Comparison of ENCODE assay signal across 13 cellular contexts in genomic region chr10:4902571-4903011, GRCh38.
DNase-seq lines count a peak whose midpoint lies in the region; ATAC-seq and TF ChIP-seq lines count a peak whose summit lies in the region.
"Had no signal": no experiment of that assay in that cellular context is flagged by ENCODE, and none has a peak within 500 bp of the region (broad histone marks: within the 10 kb centered on the region; RNA-seq: fewer than 3 reads in every experiment).

No MANE protein-coding gene starts in this region.

- H3K27me3 Mint-ChIP-seq in activated naive CD8-positive, alpha-beta T cell: no peaks in the 10 kb centered on the region
- H3K27me3 Mint-ChIP-seq in activated naive CD8-positive, alpha-beta T cell treated with anti-CD3 and anti-CD28 coated beads, Interleukin-2, amount 50 U/mL, for 24 hours: peaks cover 7% of the 10 kb centered on the region
- no peaks in the 10 kb centered on the region for H3K27me3 Mint-ChIP-seq in activated T-helper 2 cell treated with anti-CD3 and anti-CD28 coated beads, Interferon-gamma antibody, Interleukin-2, Interleukin-4, amounts not matched to agents 10 μg/mL and 5 μg/mL and 100 μg/mL, durations not matched to agents 14 hours and 24 hours and 36 hours (ENCODE audit: low read depth)
- H3K27me3 Mint-ChIP-seq in Calu3 (ENCODE audit: unreplicated experiment): no peaks in the 10 kb centered on the region

- no TSS peak for BruUV-seq in Calu3 (replicated peaks; lab: Mats Ljungman, UMichigan)

- no peaks in the 10 kb centered on the region for H3K9me3 Mint-ChIP-seq in activated naive CD8-positive, alpha-beta T cell (ENCODE audit: low read depth)
- no peaks in the 10 kb centered on the region for H3K9me3 Mint-ChIP-seq in activated naive CD8-positive, alpha-beta T cell treated with anti-CD3 and anti-CD28 coated beads, Interleukin-2, amount 50 U/mL, for 24 hours
- H3K9me3 Mint-ChIP-seq in activated T-helper 2 cell treated with anti-CD3 and anti-CD28 coated beads, Interferon-gamma antibody, Interleukin-2, Interleukin-4, amounts not matched to agents 10 μg/mL and 5 μg/mL and 100 μg/mL, durations not matched to agents 14 hours and 24 hours and 36 hours: peaks cover 4% of the 10 kb centered on the region
- H3K9me3 Mint-ChIP-seq in Calu3 (ENCODE audit: low read depth, unreplicated experiment): no peaks in the 10 kb centered on the region

- DNase-seq in activated naive CD8-positive, alpha-beta T cell treated with anti-CD3 and anti-CD28 coated beads, Interleukin-2, amount 50 U/mL, for 24 hours: no peak
- no peak for DNase-seq in activated T-helper 2 cell treated with anti-CD3 and anti-CD28 coated beads, Interferon-gamma antibody, Interleukin-2, Interleukin-4, amounts not matched to agents 10 μg/mL and 5 μg/mL and 100 μg/mL, durations not matched to agents 14 hours and 24 hours and 36 hours (ENCODE audit: low spot score)
- DNase-seq in right atrium auricular region (ENCODE audit: low spot score) (no peak), tibial artery (peak in 1 of 2 donors; percentile 49), Calu3 (no peak)
- DNase-seq: activated CD4-positive, CD25-positive, alpha-beta regulatory T cell; C1 segment of cervical spinal cord; naive thymus-derived CD8-positive, alpha-beta T cell; NCI-H510A treated with DMSO at 0.1 percent for 48 hours had no signal

- H3K4me3 Mint-ChIP-seq in activated naive CD8-positive, alpha-beta T cell: no peak overlapping the region
- H3K4me3 Mint-ChIP-seq in activated naive CD8-positive, alpha-beta T cell treated with anti-CD3 and anti-CD28 coated beads, Interleukin-2, amount 50 U/mL, for 24 hours: no peak overlapping the region
- no peak overlapping the region for H3K4me3 Mint-ChIP-seq in activated T-helper 2 cell treated with anti-CD3 and anti-CD28 coated beads, Interferon-gamma antibody, Interleukin-2, Interleukin-4, amounts not matched to agents 10 μg/mL and 5 μg/mL and 100 μg/mL, durations not matched to agents 14 hours and 24 hours and 36 hours (ENCODE audit: low read depth)
- no peak overlapping the region for H3K4me3 Mint-ChIP-seq in Calu3 (ENCODE audit: low read depth, unreplicated experiment)
- H3K4me3 Mint-ChIP-seq: naive thymus-derived CD8-positive, alpha-beta T cell had no signal

- H3K36me3 ChIP-seq in right atrium auricular region: no peaks in the 10 kb centered on the region
- H3K36me3 ChIP-seq in tibial artery: no peaks in the 10 kb centered on the region

- H3K36me3 Mint-ChIP-seq in activated naive CD8-positive, alpha-beta T cell: peaks cover 2% of the 10 kb centered on the region
- H3K36me3 Mint-ChIP-seq in activated naive CD8-positive, alpha-beta T cell treated with anti-CD3 and anti-CD28 coated beads, Interleukin-2, amount 50 U/mL, for 24 hours (ENCODE audit: low read depth): no peaks in the 10 kb centered on the region
- H3K36me3 Mint-ChIP-seq in activated T-helper 2 cell treated with anti-CD3 and anti-CD28 coated beads, Interferon-gamma antibody, Interleukin-2, Interleukin-4, amounts not matched to agents 10 μg/mL and 5 μg/mL and 100 μg/mL, durations not matched to agents 14 hours and 24 hours and 36 hours (ENCODE audit: low read depth): no peaks in the 10 kb centered on the region
- H3K36me3 Mint-ChIP-seq in Calu3 (ENCODE audit: insufficient read depth, unreplicated experiment): no peaks in the 10 kb centered on the region
- H3K36me3 Mint-ChIP-seq: naive thymus-derived CD8-positive, alpha-beta T cell had no signal

- H3K27ac Mint-ChIP-seq in activated naive CD8-positive, alpha-beta T cell: peak overlapping the region; percentile 52
- H3K27ac Mint-ChIP-seq in activated naive CD8-positive, alpha-beta T cell treated with anti-CD3 and anti-CD28 coated beads, Interleukin-2, amount 50 U/mL, for 24 hours: no peak overlapping the region
- H3K27ac Mint-ChIP-seq in activated T-helper 2 cell treated with anti-CD3 and anti-CD28 coated beads, Interferon-gamma antibody, Interleukin-2, Interleukin-4, amounts not matched to agents 10 μg/mL and 5 μg/mL and 100 μg/mL, durations not matched to agents 14 hours and 24 hours and 36 hours: peak overlapping the region; percentile 71
- no peak overlapping the region for H3K27ac Mint-ChIP-seq in Calu3 (ENCODE audit: unreplicated experiment)
- H3K27ac Mint-ChIP-seq: naive thymus-derived CD8-positive, alpha-beta T cell had no signal

- H3K27ac ChIP-seq in right atrium auricular region: peak overlapping the region; percentile 59 to 63
- peak overlapping the region; percentile 72 to 76 for H3K27ac ChIP-seq in tibial artery

- intact Hi-C loops in activated T-helper 2 cell treated with anti-CD3 and anti-CD28 coated beads, Interferon-gamma antibody, Interleukin-2, Interleukin-4, amounts not matched to agents 10 μg/mL and 5 μg/mL and 100 μg/mL, durations not matched to agents 14 hours and 24 hours and 36 hours (cut with micrococcal nuclease): loop anchor here (2.0 kb wide), 1 partner anchor 392 kb away; no protein-coding TSS in a partner anchor
- intact Hi-C loops in tibial artery (cut with DNase I; ENCODE audit: low total_unique reads) (no loop called here), Calu3 (cut with micrococcal nuclease; ENCODE audit: unreplicated experiment) (no loop called here)

- H3K4me1 Mint-ChIP-seq in activated naive CD8-positive, alpha-beta T cell (ENCODE audit: low read depth): peaks cover 4% of the 10 kb centered on the region
- peaks cover 8% of the 10 kb centered on the region for H3K4me1 Mint-ChIP-seq in activated naive CD8-positive, alpha-beta T cell treated with anti-CD3 and anti-CD28 coated beads, Interleukin-2, amount 50 U/mL, for 24 hours
- H3K4me1 Mint-ChIP-seq in activated T-helper 2 cell treated with anti-CD3 and anti-CD28 coated beads, Interferon-gamma antibody, Interleukin-2, Interleukin-4, amounts not matched to agents 10 μg/mL and 5 μg/mL and 100 μg/mL, durations not matched to agents 14 hours and 24 hours and 36 hours (ENCODE audit: low read depth): peaks cover 12% of the 10 kb centered on the region
- peaks cover 8% of the 10 kb centered on the region for H3K4me1 Mint-ChIP-seq in Calu3 (ENCODE audit: low read depth, unreplicated experiment)
- H3K4me1 Mint-ChIP-seq: naive thymus-derived CD8-positive, alpha-beta T cell had no signal

- H3K9me3 ChIP-seq in right atrium auricular region (no peaks in the 10 kb centered on the region), tibial artery (no peaks in the 10 kb centered on the region)

- peaks cover 0 to 18% of the 10 kb centered on the region in 2 donors for H3K4me1 ChIP-seq in right atrium auricular region
- H3K4me1 ChIP-seq in tibial artery: peaks cover 0 to 34% (median 11%) of the 10 kb centered on the region in 4 donors

- CTCF ChIA-PET in Calu3 (lab: Charles Lee): interaction anchor here (1.0 kb wide), 1 partner anchor 20 kb away, joined by 3 read pairs; no protein-coding TSS in a partner anchor

- TF ChIP-seq CTCF in right atrium auricular region (IDR thresholded peaks at IDR 0.05): no peak
- TF ChIP-seq CTCF in tibial artery (IDR thresholded peaks at IDR 0.05): no peak
- TF ChIP-seq CTCF in Calu3 (IDR thresholded peaks at IDR 0.05; ENCODE audit: unreplicated experiment): no peak

- ATAC-seq in activated naive CD8-positive, alpha-beta T cell treated with anti-CD3 and anti-CD28 coated beads, Interleukin-2, amount 50 U/mL, for 24 hours: no peak
- ATAC-seq in HG03442 (IDR thresholded peaks at IDR 0.05; ENCODE audit: unreplicated experiment) (no peak), GM21526 (IDR thresholded peaks at IDR 0.05; ENCODE audit: low FRiP score, unreplicated experiment) (no peak)
- ATAC-seq: esophagus mucosa; naive thymus-derived CD8-positive, alpha-beta T cell had no signal

- no peaks in the 10 kb centered on the region for H3K27me3 ChIP-seq in right atrium auricular region
- H3K27me3 ChIP-seq in tibial artery: no peaks in the 10 kb centered on the region

- H3K4me3 ChIP-seq in right atrium auricular region (no peak overlapping the region), tibial artery (peak overlapping the region in 1 of 2 donors; percentile 3)

Comparison
In these comparisons a context has a peak if more than half of its experiments do, and no peak if none do; other contexts are left out.
1. H3K27ac Mint-ChIP-seq: peak in activated naive CD8-positive, alpha-beta T cell (single experiment) and activated T-helper 2 cell treated with anti-CD3 and anti-CD28 coated beads, Interferon-gamma antibody, Interleukin-2, Interleukin-4, amounts not matched to agents 10 μg/mL and 5 μg/mL and 100 μg/mL, durations not matched to agents 14 hours and 24 hours and 36 hours (single experiment); none in activated naive CD8-positive, alpha-beta T cell treated with anti-CD3 and anti-CD28 coated beads, Interleukin-2, amount 50 U/mL, for 24 hours (single experiment) and Calu3 (single experiment).